Comparison of ENCODE assay signal across 7 cellular contexts in the genomic region with DNA sequence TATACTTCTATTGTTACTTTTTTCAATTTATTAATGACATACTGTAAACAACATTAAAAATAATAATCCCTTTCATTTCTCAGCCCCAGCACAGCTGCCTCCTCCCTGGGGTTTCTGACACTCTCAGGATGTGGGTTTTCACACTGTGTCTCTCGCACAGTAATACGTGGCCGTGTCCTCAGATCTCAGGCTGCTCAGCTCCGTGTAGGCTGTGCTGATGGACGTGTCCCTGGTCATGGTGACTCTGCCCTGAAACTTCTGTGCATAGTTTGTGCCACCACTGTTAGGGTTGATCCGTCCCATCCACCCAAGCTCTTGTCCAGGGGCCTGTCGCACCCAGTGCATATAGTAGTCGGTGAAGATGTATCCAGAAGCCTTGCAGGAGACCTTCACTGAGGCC.
DNase-seq lines count a peak whose midpoint lies in the region; ATAC-seq and TF ChIP-seq lines count a peak whose summit lies in the region.
"Not testable (repeated sequence)": the region's sequence is repeated elsewhere in the genome, so short reads cannot be mapped to it uniquely, and the experiment has no call there.

No MANE protein-coding gene starts in this region.

- H3K27ac Mint-ChIP-seq in activated B cell treated with CpG ODN at 0.5 μM for 24 hours = not testable (repeated sequence)

- not testable (repeated sequence) for H3K4me1 Mint-ChIP-seq in activated B cell treated with CpG ODN at 0.5 μM for 24 hours

- not testable (repeated sequence) for H3K9me3 ChIP-seq in lung (ENCODE audit: control insufficient read depth in 2 of 2, insufficient read depth in 1 of 2, low read length in 1 of 2)

- not testable (repeated sequence) for TF ChIP-seq CTCF in activated B cell treated with CpG ODN at 0.5 μM for 24 hours (IDR thresholded peaks at IDR 0.05); lung (IDR thresholded peaks at IDR 0.05; ENCODE audit: control extremely low read depth, extremely low read depth)

- POLR2A ChIA-PET in activated B cell treated with CpG ODN at 0.5 μM for 24 hours (lab: Charles Lee) = not testable (repeated sequence)

- not testable (repeated sequence) for H3K4me3 ChIP-seq in lung

- CTCF ChIA-PET in activated B cell treated with CpG ODN at 0.5 μM for 24 hours (lab: Charles Lee) = not testable (repeated sequence)

- DNase-seq in activated B cell treated with CpG ODN at 0.5 μM for 24 hours; lung (ENCODE audit: low spot score): not testable (repeated sequence)

- H3K27me3 Mint-ChIP-seq in activated B cell treated with CpG ODN at 0.5 μM for 24 hours = not testable (repeated sequence)

- intact Hi-C loops in activated B cell treated with CpG ODN at 0.5 μM for 24 hours (cut with micrococcal nuclease) = not testable (repeated sequence)

- ATAC-seq in GM18867 (IDR thresholded peaks at IDR 0.05; ENCODE audit: unreplicated experiment) = peak; percentile 37
- ATAC-seq in GM19438 (IDR thresholded peaks at IDR 0.05; ENCODE audit: low read depth, unreplicated experiment) = peak; percentile 39
- ATAC-seq in GM21619 (IDR thresholded peaks at IDR 0.05; ENCODE audit: unreplicated experiment) = peak; percentile 30
- ATAC-seq in HG02870 (IDR thresholded peaks at IDR 0.05; ENCODE audit: unreplicated experiment) = peak; percentile 27
- peak; percentile 26 for ATAC-seq in HG03196 (IDR thresholded peaks at IDR 0.05; ENCODE audit: unreplicated experiment)
- peak; percentile 52 for ATAC-seq in activated B cell treated with CpG ODN at 0.5 μM for 24 hours (ENCODE audit: low read depth)
- peak; percentile 6 for ATAC-seq in lung (ENCODE audit: insufficient read depth, low FRiP score)

- H3K27me3 ChIP-seq in lung (ENCODE audit: control insufficient read depth, insufficient read depth) = not testable (repeated sequence)

- H3K9me3 Mint-ChIP-seq in activated B cell treated with CpG ODN at 0.5 μM for 24 hours = not testable (repeated sequence)

- H3K27ac ChIP-seq in lung (ENCODE audit: low read depth in 1 of 2, low read length in 1 of 2) = not testable (repeated sequence)

- WGBS in lung, 2 donors = no CpG with 5 or more reads among the region's 8 CpGs

- not testable (repeated sequence) for H3K4me3 Mint-ChIP-seq in activated B cell treated with CpG ODN at 0.5 μM for 24 hours

- H3K4me1 ChIP-seq in lung (ENCODE audit: control insufficient read depth in 2 of 2, insufficient read depth in 2 of 2, low read length in 2 of 2) = not testable (repeated sequence)

- not testable (repeated sequence) for H3K36me3 Mint-ChIP-seq in activated B cell treated with CpG ODN at 0.5 μM for 24 hours (ENCODE audit: low read depth)

- H3K36me3 ChIP-seq in lung (ENCODE audit: control insufficient read depth in 2 of 2, insufficient read depth in 2 of 2, low read length in 2 of 2) = not testable (repeated sequence)
